ENCODE assay signal across 21 cellular contexts in genomic region chr4:63524764-63525163, GRCh38.
DNase-seq lines count a peak whose midpoint lies in the region; ATAC-seq, FAIRE-seq and TF ChIP-seq lines count a peak whose summit lies in the region.
"Had no signal": no experiment of that assay in that cellular context is flagged by ENCODE, and none has a peak within 500 bp of the region (broad histone marks: within the 10 kb centered on the region; RNA-seq: fewer than 3 reads in every experiment).

No MANE protein-coding gene starts in this region.

- H3K9me3 ChIP-seq in HepG2 (ENCODE audit: low read length) (no peaks in the 10 kb centered on the region), right lobe of liver (no peaks in the 10 kb centered on the region), K562 (replicated peaks; ENCODE audit: control insufficient read depth, insufficient read depth, low read depth, low read length) (no peaks in the 10 kb centered on the region)
- H3K9me3 ChIP-seq in CD8-positive, alpha-beta T cell (ENCODE audit: low read length) = no peaks in the 10 kb centered on the region
- H3K9me3 ChIP-seq: BE2C, BLaER1, Caco-2 had no signal

- TF ChIP-seq CTCF in HepG2 (CRISPR knock-in tag; IDR thresholded peaks at IDR 0.05) (no peak), right lobe of liver (IDR thresholded peaks at IDR 0.05) (no peak), K562 (IDR thresholded peaks at IDR 0.05 in 2 of 3, conservative IDR thresholded peaks at IDR 0.05 in 1 of 3; ENCODE audit: insufficient read depth in 2 of 3, low read depth in 1 of 3, low read length in 3 of 3) (no peak)
- TF ChIP-seq CTCF in CD8-positive, alpha-beta T cell (IDR thresholded peaks at IDR 0.05) = no peak

- no peaks in the 10 kb centered on the region for H3K4me1 ChIP-seq in HepG2 (ENCODE audit: insufficient read depth, low read length)
- H3K4me1 ChIP-seq in right lobe of liver = no peaks in the 10 kb centered on the region
- H3K4me1 ChIP-seq in K562 (replicated peaks in 1 of 2; ENCODE audit: control insufficient read depth in 2 of 2, insufficient read depth in 2 of 2, low read length in 2 of 2) = no peaks in the 10 kb centered on the region
- H3K4me1 ChIP-seq in CD8-positive, alpha-beta T cell (ENCODE audit: insufficient read depth, low read length) = no peaks in the 10 kb centered on the region
- H3K4me1 ChIP-seq: BE2C, BLaER1, Caco-2 had no signal

- WGBS in HepG2 (ENCODE audit: low lambda C conversion rate) = 0% methylated on average over 1 of the region's 1 CpG
- WGBS in right lobe of liver (ENCODE audit: insufficient coverage, low coverage, low lambda C conversion rate, missing lambda C conversion rate) = 44% methylated on average over 1 of the region's 1 CpG
- WGBS in K562 (ENCODE audit: insufficient coverage, low coverage, missing lambda C conversion rate) = 0% methylated on average over 1 of the region's 1 CpG

- BruUV-seq in HepG2 (replicated peaks; lab: Mats Ljungman, UMichigan) (no TSS peak), K562 (replicated peaks; lab: Mats Ljungman, UMichigan) (no TSS peak)

- in situ Hi-C loops in HepG2 (cut with HindIII; ENCODE audit: extremely low pct_ligation_motif_present, low pct_unique_long_range_greater_than_20kb) = no loop called here
- in situ Hi-C loops in K562 (cut with MboI) = no loop called here

- no peak overlapping the region for H3K27ac Mint-ChIP-seq in CD8-positive, alpha-beta T cell
- H3K27ac Mint-ChIP-seq: CD14-positive monocyte; CD4-positive, alpha-beta memory T cell; CD4-positive, CD25-positive, alpha-beta regulatory T cell had no signal

- no peak for DNase-seq in HepG2 (ENCODE audit: low spot score)
- DNase-seq in right lobe of liver = no peak
- DNase-seq in K562 (ENCODE audit: extremely low read depth in 1 of 4, low spot score in 3 of 4) = no peak
- no peak for DNase-seq in NCI-H748 treated with DMSO at 0.1 percent for 48 hours (lab: John Stamatoyannopoulos, UW)
- no peak for DNase-seq in CD8-positive, alpha-beta T cell
- DNase-seq: ACHN; BE2C; C1 segment of cervical spinal cord; Caco-2; Calu3; CD4-positive, alpha-beta memory T cell; CD4-positive, CD25-positive, alpha-beta regulatory T cell; DMS79 treated with DMSO at 0.1 percent for 48 hours; GF-D8 had no signal

- ATAC-seq in HepG2 = no peak
- ATAC-seq in right lobe of liver = no peak
- no peak for ATAC-seq in K562
- no peak for ATAC-seq in CD8-positive, alpha-beta T cell

- POLR2A ChIA-PET in HepG2 (lab: Yijun Ruan, JAX) = no interaction called here
- POLR2A ChIA-PET in K562 (lab: Yijun Ruan, JAX) = no interaction called here
- POLR2A ChIA-PET in CD8-positive, alpha-beta T cell (lab: Charles Lee) = no interaction called here

- no peaks in the 10 kb centered on the region for H3K4me1 Mint-ChIP-seq in CD8-positive, alpha-beta T cell (ENCODE audit: low read depth)
- H3K4me1 Mint-ChIP-seq: CD14-positive monocyte; CD4-positive, alpha-beta memory T cell; CD4-positive, CD25-positive, alpha-beta regulatory T cell had no signal

- intact Hi-C loops in HepG2 (cut with micrococcal nuclease; ENCODE audit: unreplicated experiment) = no loop called here
- intact Hi-C loops in right lobe of liver (cut with DNase I) = no loop called here
- intact Hi-C loops in K562 (cut with micrococcal nuclease) = no loop called here
- intact Hi-C loops in CD8-positive, alpha-beta T cell (cut with DNase I, micrococcal nuclease) = no loop called here

- no peak for FAIRE-seq in HepG2 (lab: Jason Lieb, UNC)
- FAIRE-seq in K562 (lab: Jason Lieb, UNC) = no peak
- FAIRE-seq: D721Med, G401.6, GM12891, GM19239 had no signal

- H3K4me2 ChIP-seq in HepG2 (ENCODE audit: low read depth, low read length) (no peak overlapping the region), K562 (ENCODE audit: insufficient read depth, low read length) (no peak overlapping the region)
- H3K4me2 ChIP-seq: BLaER1 had no signal

- peaks cover 15% of the 10 kb centered on the region for H3K9me3 Mint-ChIP-seq in CD8-positive, alpha-beta T cell

- no peaks in the 10 kb centered on the region for H3K9me1 ChIP-seq in K562 (ENCODE audit: control insufficient read depth, insufficient read depth, low read length)

- H3K4me3 Mint-ChIP-seq in CD8-positive, alpha-beta T cell = no peak overlapping the region
- H3K4me3 Mint-ChIP-seq: CD14-positive monocyte; CD4-positive, alpha-beta memory T cell; CD4-positive, CD25-positive, alpha-beta regulatory T cell had no signal

- no peaks in the 10 kb centered on the region for H4K20me1 ChIP-seq in HepG2 (ENCODE audit: insufficient read depth, low read length)
- no peaks in the 10 kb centered on the region for H4K20me1 ChIP-seq in K562 (replicated peaks; ENCODE audit: control insufficient read depth, insufficient read depth, low read length)
- H4K20me1 ChIP-seq: BLaER1 had no signal

- TF ChIP-seq RAD21 in HepG2 (CRISPR knock-in tag; IDR thresholded peaks at IDR 0.05) (no peak), K562 (CRISPR knock-in tag; conservative IDR thresholded peaks at IDR 0.05 in 1 of 2, IDR thresholded peaks at IDR 0.05 in 1 of 2) (no peak)

- no peaks in the 10 kb centered on the region; a peak in 1 of 5 replicates for H3K27me3 ChIP-seq in HepG2 (ENCODE audit: control insufficient read depth in 1 of 2, insufficient read depth in 2 of 2, low read length in 2 of 2)
- H3K27me3 ChIP-seq in right lobe of liver = no peaks in the 10 kb centered on the region
- H3K27me3 ChIP-seq in K562 (ENCODE audit: control insufficient read depth in 2 of 2, insufficient read depth in 2 of 2, low read length in 2 of 2) = no peaks in the 10 kb centered on the region
- no peaks in the 10 kb centered on the region for H3K27me3 ChIP-seq in CD8-positive, alpha-beta T cell (ENCODE audit: insufficient read depth, low read length)
- H3K27me3 ChIP-seq: BE2C, BLaER1 had no signal

- no peaks in the 10 kb centered on the region for H3K79me2 ChIP-seq in HepG2 (ENCODE audit: insufficient read depth, low read length)
- no peaks in the 10 kb centered on the region for H3K79me2 ChIP-seq in K562 (ENCODE audit: control insufficient read depth, insufficient read depth, low read length)

- CTCF ChIA-PET in HepG2 (lab: Yijun Ruan, JAX; ENCODE audit: low intra/inter-chr PET ratio, low total read pairs) (no interaction called here), K562 (lab: Yijun Ruan, JAX; ENCODE audit: low intra/inter-chr PET ratio) (no interaction called here)
- CTCF ChIA-PET in CD8-positive, alpha-beta T cell (lab: Charles Lee) = no interaction called here

- no peak for TF ChIP-seq POLR2A in HepG2 (IDR thresholded peaks at IDR 0.05; ENCODE audit: insufficient read depth in 1 of 2, low read depth in 2 of 2, low read length in 2 of 2)
- TF ChIP-seq POLR2A in right lobe of liver (IDR thresholded peaks at IDR 0.05) = no peak
- no peak for TF ChIP-seq POLR2A in K562 (conservative IDR thresholded peaks at IDR 0.05)

- no peak overlapping the region for H3K9ac ChIP-seq in HepG2 (ENCODE audit: insufficient read depth, low read depth, low read length)
- no peak overlapping the region for H3K9ac ChIP-seq in K562 (ENCODE audit: insufficient read depth in 1 of 2, low read depth in 2 of 2, low read length in 2 of 2)
- H3K9ac ChIP-seq: BLaER1 had no signal

- H2AFZ ChIP-seq in HepG2 (ENCODE audit: low read length) (no peak overlapping the region), K562 (ENCODE audit: low read depth, low read length) (no peak overlapping the region)

- no peaks in the 10 kb centered on the region for H3K36me3 ChIP-seq in HepG2 (replicated peaks in 1 of 2; ENCODE audit: control insufficient read depth in 1 of 2, insufficient read depth in 2 of 2, low read length in 2 of 2)
- no peaks in the 10 kb centered on the region for H3K36me3 ChIP-seq in right lobe of liver
- H3K36me3 ChIP-seq in K562 (ENCODE audit: control insufficient read depth, insufficient read depth, low read length) = no peaks in the 10 kb centered on the region
- no peaks in the 10 kb centered on the region for H3K36me3 ChIP-seq in CD8-positive, alpha-beta T cell (ENCODE audit: insufficient read depth, low read length)
- H3K36me3 ChIP-seq: BE2C, BLaER1 had no signal

- H3K27ac ChIP-seq in HepG2 (ENCODE audit: extremely low read length, insufficient read depth, low read length) (no peak overlapping the region), right lobe of liver (no peak overlapping the region), K562 (ENCODE audit: extremely low read depth, low read depth, low read length) (no peak overlapping the region)
- no peak overlapping the region for H3K27ac ChIP-seq in CD8-positive, alpha-beta T cell (ENCODE audit: low read depth, low read length)
- H3K27ac ChIP-seq: 22Rv1, BLaER1 had no signal

- no peak overlapping the region for H3K4me3 ChIP-seq in HepG2 (replicated peaks in 1 of 3; ENCODE audit: insufficient read depth in 1 of 3, low read depth in 2 of 3, low read length in 3 of 3)
- no peak overlapping the region for H3K4me3 ChIP-seq in right lobe of liver
- no peak overlapping the region for H3K4me3 ChIP-seq in K562
- no peak overlapping the region for H3K4me3 ChIP-seq in CD8-positive, alpha-beta T cell (ENCODE audit: low read depth, low read length)
- H3K4me3 ChIP-seq: BLaER1 had no signal

- TF ChIP-seq EP300 in HepG2 (IDR thresholded peaks at IDR 0.05; ENCODE audit: low read depth in 2 of 2, low read length in 2 of 2) = no peak
- TF ChIP-seq EP300 in HepG2 (CRISPR knock-in tag; IDR thresholded peaks at IDR 0.05; ENCODE audit: borderline replicate concordance) = no peak
- TF ChIP-seq EP300 in K562 (IDR thresholded peaks at IDR 0.05; ENCODE audit: low read length) = no peak

- no peaks in the 10 kb centered on the region for H3K36me3 Mint-ChIP-seq in CD8-positive, alpha-beta T cell
- H3K36me3 Mint-ChIP-seq: CD14-positive monocyte; CD4-positive, alpha-beta memory T cell; CD4-positive, CD25-positive, alpha-beta regulatory T cell had no signal

- no peaks in the 10 kb centered on the region for H3K27me3 Mint-ChIP-seq in CD8-positive, alpha-beta T cell (ENCODE audit: low read depth)
- H3K27me3 Mint-ChIP-seq: CD4-positive, alpha-beta memory T cell; CD4-positive, CD25-positive, alpha-beta regulatory T cell had no signal

TF ChIP-seq in HepG2, 621 proteins besides CTCF, POLR2A, EP300 and RAD21 (continues in another document):
- TF ChIP-seq ZNF331 (CRISPR knock-in tag; IDR thresholded peaks at IDR 0.05) = no peak
- no peak for TF ChIP-seq ZNF777 (CRISPR knock-in tag; IDR thresholded peaks at IDR 0.05)
- TF ChIP-seq ZNF75D (CRISPR knock-in tag; IDR thresholded peaks at IDR 0.05; ENCODE audit: borderline replicate concordance) = no peak
- TF ChIP-seq EEA1 (CRISPR knock-in tag; IDR thresholded peaks at IDR 0.05; ENCODE audit: borderline replicate concordance) = no peak
- TF ChIP-seq MAFF (IDR thresholded peaks at IDR 0.05; ENCODE audit: low read depth, low read length) = peak; percentile 16; the same call in 1 of the 2 replicates

TF ChIP-seq in K562, 482 proteins besides CTCF, POLR2A, EP300 and RAD21:
- peak; percentile 33; the same call in 1 of the 2 replicates for TF ChIP-seq C11orf30 (IDR thresholded peaks at IDR 0.05; ENCODE audit: low read depth)
- no peak for TF ChIP-seq NFRKB (IDR thresholded peaks at IDR 0.05; ENCODE audit: low read depth)
- peak; percentile 58; the same call in 1 of the 2 replicates for TF ChIP-seq ZNF316 (IDR thresholded peaks at IDR 0.05)
- TF ChIP-seq TAF9B (IDR thresholded peaks at IDR 0.05; ENCODE audit: partially characterized antibody) = no peak

Comparison
In these comparisons a context has a peak if more than half of its experiments do, and no peak if none do; other contexts are left out.
1. Of the 241 proteins assayed by ChIP-seq in both HepG2 and K562: peak only in HepG2: MAFF; only in K562: none; in both: none; in neither: 239; mixed calls (peak in some experiments, not most) for 1.